32 cellular contexts compared by ENCODE assay signal in genomic region chr12:102976609-102977280, GRCh38. TPM values are rescaled to one million over a fixed set of nuclear protein-coding genes. Genes with fewer than 3 reads are reported as not detected.
A peak's percentile ranks its signal among the peaks of the same experiment; 100 is the strongest.
DNase-seq lines count a peak whose midpoint lies in the region; TF ChIP-seq lines count a peak whose summit lies in the region.
"Had no signal": no experiment of that assay in that cellular context is flagged by ENCODE, and none has a peak within 500 bp of the region (broad histone marks: within the 10 kb centered on the region; RNA-seq: fewer than 3 reads in every experiment).

No MANE protein-coding gene starts in this region.

- H3K9ac ChIP-seq in endodermal cell (ENCODE audit: extremely low read depth, low read length, poor library complexity, severe bottlenecking), result no peak overlapping the region

- no peak overlapping the region for H3K27ac Mint-ChIP-seq in endodermal cell
- H3K27ac Mint-ChIP-seq: activated T-cell treated with anti-CD3 and anti-CD28 coated beads, Interleukin-2, amount 50 U/mL, for 72 hours; HFFc6; naive thymus-derived CD4-positive, alpha-beta T cell had no signal

- H3K4me3 Mint-ChIP-seq in endodermal cell, result no peak overlapping the region
- H3K4me3 Mint-ChIP-seq: activated T-cell treated with anti-CD3 and anti-CD28 coated beads, Interleukin-2, amount 50 U/mL, for 72 hours; HFFc6; naive thymus-derived CD4-positive, alpha-beta T cell had no signal

- H3K4me1 Mint-ChIP-seq in endodermal cell, result peaks cover 4% of the 10 kb centered on the region
- H3K4me1 Mint-ChIP-seq: naive thymus-derived CD4-positive, alpha-beta T cell had no signal

- 50 to 71% methylated on average over 1 to 5 of the region's 5 CpGs for WGBS in endodermal cell (ENCODE audit: insufficient coverage in 1 of 2, insufficient read length in 1 of 2), 2 experiments

- H3K27me3 Mint-ChIP-seq in endodermal cell (ENCODE audit: insufficient read depth), result peaks cover 49% of the 10 kb centered on the region

- H3K27me3 ChIP-seq in endodermal cell (ENCODE audit: control insufficient read depth, insufficient read depth, low read length, poor library complexity, severe bottlenecking), result peaks cover 35% of the 10 kb centered on the region
- H3K27me3 ChIP-seq: SJSA1 had no signal

- H3K4me3 ChIP-seq in endodermal cell (ENCODE audit: low read length), result no peak overlapping the region
- H3K4me3 ChIP-seq: coronary artery, esophagus squamous epithelium, hepatocyte, lower lobe of right lung, psoas muscle, SJSA1, transverse colon had no signal

- no peaks in the 10 kb centered on the region for H3K9me3 ChIP-seq in endodermal cell (ENCODE audit: control insufficient read depth, low read length)
- H3K9me3 ChIP-seq: esophagus squamous epithelium, lower lobe of right lung, psoas muscle, SJSA1, transverse colon had no signal

- DNase-seq in DMS53 (lab: John Stamatoyannopoulos, UW) (peak; percentile 58), NCI-H69 (lab: John Stamatoyannopoulos, UW) (peak; percentile 11), endodermal cell (no peak), Kasumi-1 (lab: John Stamatoyannopoulos, UW) (no peak), T1000 (lab: John Stamatoyannopoulos, UW) (no peak), KG1 (lab: John Stamatoyannopoulos, UW) (no peak)
- no peak for DNase-seq in stimulated activated CD4-positive, alpha-beta T cell treated with anti-CD3 and anti-CD28 coated beads, Interleukin-12 subunit alpha, Interleukin-12 subunit beta, amount 100 ng/mL, for 4 hours
- DNase-seq: activated CD4-positive, alpha-beta T cell treated with anti-CD3 and anti-CD28 coated beads, Interleukin-2, amount 50 U/mL, for 4 hours; activated T-cell treated with anti-CD3 and anti-CD28 coated beads, Interleukin-2, amount 50 U/mL, for 72 hours; DMS79; esophagus squamous epithelium; foreskin melanocyte; HFFc6; lower lobe of right lung; naive thymus-derived CD4-positive, alpha-beta T cell; NCI-H1694 treated with DMSO at 0.1 percent for 48 hours; NCI-H2171 treated with DMSO at 0.1 percent for 48 hours; NCI-H526 treated with DMSO at 0.1 percent for 48 hours; occipital lobe; psoas muscle; stimulated activated CD4-positive, alpha-beta T cell treated with anti-CD3 and anti-CD28 coated beads, Interleukin-4, amount 100 ng/mL, for 1 hour; transverse colon had no signal

- no peak overlapping the region for H3K27ac ChIP-seq in 22Rv1
- H3K27ac ChIP-seq in endodermal cell (ENCODE audit: low read depth, low read length), result peak overlapping the region; percentile 33
- H3K27ac ChIP-seq: coronary artery, esophagus squamous epithelium, hepatocyte, lower lobe of right lung, psoas muscle, SJSA1, transverse colon had no signal

- H3K9me3 Mint-ChIP-seq in endodermal cell, result no peaks in the 10 kb centered on the region
- H3K9me3 Mint-ChIP-seq: activated T-cell treated with anti-CD3 and anti-CD28 coated beads, Interleukin-2, amount 50 U/mL, for 72 hours; naive thymus-derived CD4-positive, alpha-beta T cell had no signal

- no peaks in the 10 kb centered on the region for H3K36me3 ChIP-seq in endodermal cell (ENCODE audit: control insufficient read depth, insufficient read depth, low read length)
- H3K36me3 ChIP-seq: esophagus squamous epithelium, lower lobe of right lung, SJSA1, transverse colon had no signal

- H3K36me3 Mint-ChIP-seq in endodermal cell (ENCODE audit: low read depth), result no peaks in the 10 kb centered on the region
- H3K36me3 Mint-ChIP-seq: naive thymus-derived CD4-positive, alpha-beta T cell had no signal

- 0 out of 2 replicates have a peak, but pooled peaks have one; percentile 2 for TF ChIP-seq CTCF in 22Rv1 (IDR thresholded peaks at IDR 0.05)
- TF ChIP-seq CTCF in endodermal cell (conservative IDR thresholded peaks at IDR 0.05), result peak; percentile 65

- no peaks in the 10 kb centered on the region for H3K4me1 ChIP-seq in endodermal cell (ENCODE audit: control insufficient read depth, insufficient read depth, low read length)
- H3K4me1 ChIP-seq: esophagus squamous epithelium, lower lobe of right lung, psoas muscle, SJSA1, transverse colon had no signal

RNA-seq across cellular contexts. Expression of gene ASCL1, which starts 19.3 kb away (rescaled TPM):
- not detected for total RNA-seq in endodermal cell
- 36.3 TPM for polyA plus RNA-seq in endodermal cell (2013, experiment 1 of 2)
- polyA plus RNA-seq in endodermal cell (2013, experiment 2 of 2), result 30.5 TPM
- total RNA-seq: activated T-cell treated with anti-CD3 and anti-CD28 coated beads, Interleukin-2, amount 50 U/mL, for 72 hours; astrocyte; cardiac septum; esophagus squamous epithelium; HFFc6; naive thymus-derived CD4-positive, alpha-beta T cell; psoas muscle; RPMI7951; sciatic nerve; SJSA1; T-helper 1 cell treated with Interleukin-12 subunit alpha and Interleukin-12 subunit beta and Interleukin-4 antibody, amounts not matched to agents 30 ng/mL and 1 ng/mL, for 36 hours; transverse colon had no signal
- polyA plus RNA-seq: hepatocyte; naive thymus-derived CD4-positive, alpha-beta T cell had no signal

RNA-seq across cellular contexts. Expression of gene PAH, which starts 59.7 kb away (rescaled TPM):
- 1 to 10 TPM; 1.5 to 1.9 TPM for total RNA-seq in endodermal cell
- polyA plus RNA-seq in endodermal cell (2013, experiment 1 of 2), result 0.07 TPM
- polyA plus RNA-seq in endodermal cell (2013, experiment 2 of 2), result 0.25 TPM
- total RNA-seq: astrocyte; cardiac septum; esophagus squamous epithelium; HFFc6; lower lobe of right lung; naive thymus-derived CD4-positive, alpha-beta T cell; RPMI7951; sciatic nerve; SJSA1; T-helper 1 cell treated with Interleukin-12 subunit alpha and Interleukin-12 subunit beta and Interleukin-4 antibody, amounts not matched to agents 30 ng/mL and 1 ng/mL, for 36 hours; transverse colon had no signal
- polyA plus RNA-seq: BJ; naive thymus-derived CD4-positive, alpha-beta T cell had no signal

Comparison
In these comparisons a context has a peak if more than half of its experiments do, and no peak if none do; other contexts are left out.
1. DNase-seq: peak in DMS53 (single experiment) and NCI-H69 (single experiment); none in endodermal cell (single experiment), Kasumi-1 (0 of 2), T1000 (single experiment), stimulated activated CD4-positive, alpha-beta T cell treated with anti-CD3 and anti-CD28 coated beads, Interleukin-12 subunit alpha, Interleukin-12 subunit beta, amount 100 ng/mL, for 4 hours (single experiment) and KG1 (single experiment).